Comparison of ENCODE assay signal across 24 cellular contexts in genomic region chr3:178223876-178224275, GRCh38.
A peak's percentile ranks its signal among the peaks of the same experiment; 100 is the strongest.
DNase-seq lines count a peak whose midpoint lies in the region; ATAC-seq and TF ChIP-seq lines count a peak whose summit lies in the region.
"Had no signal": no experiment of that assay in that cellular context is flagged by ENCODE, and none has a peak within 500 bp of the region (broad histone marks: within the 10 kb centered on the region; RNA-seq: fewer than 3 reads in every experiment).

No MANE protein-coding gene starts in this region.

- no peak for ATAC-seq in IMR-90 (ENCODE audit: low read depth)
- ATAC-seq: GM12878, GM23338 had no signal

- no peak overlapping the region for H3K9ac ChIP-seq in IMR-90 (ENCODE audit: low read depth, low read length)
- H3K9ac ChIP-seq: BLaER1 treated with 17β-estradiol and CSF1 and Interleukin-3, amounts not matched to agents 10 nM and 100 nM had no signal

- no peak for TF ChIP-seq RAD21 in IMR-90 (IDR thresholded peaks at IDR 0.05; ENCODE audit: low read length)

- H3K23ac ChIP-seq in IMR-90 (ENCODE audit: low read depth, low read length): no peak overlapping the region; the same call in 1 of the 2 replicates

- DNase-seq in IMR-90: peak; percentile 41
- peak; percentile 55 for DNase-seq in astrocyte of the hippocampus (ENCODE audit: low read depth, low spot score)
- DNase-seq in fibroblast of mammary gland (ENCODE audit: low read depth): peak; percentile 12
- DNase-seq in myocyte (ENCODE audit: low read depth): peak; percentile 37
- DNase-seq in stimulated activated CD4-positive, alpha-beta T cell treated with anti-CD3 and anti-CD28 coated beads, Interleukin-4, amount 100 ng/mL, for 24 hours: no peak
- no peak for DNase-seq in T-helper 1 cell
- no peak for DNase-seq in BE2C
- DNase-seq in SJCRH30: no peak
- DNase-seq: Caco-2; CD4-positive, alpha-beta memory T cell; DND-41; HCEC 1CT; Karpas-422; MV-4-11; NCI-H1105 treated with DMSO at 0.1 percent for 48 hours; NCI-H1694; NCI-H2081; NCI-H2171; NCI-H526; Peyer's patch had no signal

- no peak overlapping the region for H4K91ac ChIP-seq in IMR-90 (ENCODE audit: insufficient read depth, low read depth, low read length)

- no peaks in the 10 kb centered on the region for H3K36me3 ChIP-seq in IMR-90 (ENCODE audit: control insufficient read depth, insufficient read depth, low read length)
- H3K36me3 ChIP-seq in BE2C: no peaks in the 10 kb centered on the region
- H3K36me3 ChIP-seq in SJCRH30: no peaks in the 10 kb centered on the region
- H3K36me3 ChIP-seq: BLaER1 treated with 17β-estradiol and CSF1 and Interleukin-3, amounts not matched to agents 10 nM and 100 nM; Peyer's patch; SJSA1 had no signal

- no peak overlapping the region for H3K56ac ChIP-seq in IMR-90 (ENCODE audit: extremely low read depth, insufficient read depth, low read length)

- H3K27ac ChIP-seq in IMR-90 (ENCODE audit: insufficient read depth, low read length) (no peak overlapping the region), SJCRH30 (no peak overlapping the region)
- H3K27ac ChIP-seq: BLaER1 treated with 17β-estradiol and CSF1 and Interleukin-3, amounts not matched to agents 10 nM and 100 nM; Peyer's patch; SJSA1 had no signal

- H3K9me1 ChIP-seq in IMR-90 (ENCODE audit: insufficient read depth, low read length): no peaks in the 10 kb centered on the region

- no peak overlapping the region for H2BK20ac ChIP-seq in IMR-90 (ENCODE audit: low read depth, low read length)

- no TSS peak for BruUV-seq in IMR-90 (replicated peaks; lab: Mats Ljungman, UMichigan)

- H4K8ac ChIP-seq in IMR-90 (ENCODE audit: low read depth in 2 of 2, low read length in 2 of 2): no peak overlapping the region

- no peak overlapping the region; the same call in 1 of the 2 replicates for H3K14ac ChIP-seq in IMR-90 (replicated peaks; ENCODE audit: low read depth, low read length)

- no peak overlapping the region for H2BK15ac ChIP-seq in IMR-90 (ENCODE audit: low read depth, low read length)

- H3K4me3 ChIP-seq in IMR-90 (ENCODE audit: insufficient read depth, low read depth, low read length) (no peak overlapping the region), fibroblast of mammary gland (ENCODE audit: control insufficient read depth, low read depth, low read length) (no peak overlapping the region), BE2C (ENCODE audit: low read depth, low read length) (no peak overlapping the region), SJCRH30 (no peak overlapping the region)
- H3K4me3 ChIP-seq: BLaER1 treated with 17β-estradiol and CSF1 and Interleukin-3, amounts not matched to agents 10 nM and 100 nM; GM12878; GM23338; Peyer's patch; SJSA1 had no signal

- dilution Hi-C loops in IMR-90 (cut with HindIII; ENCODE audit: low sequenced_read_pairs, unreplicated experiment): no loop called here

- H2AFZ ChIP-seq in IMR-90 (replicated peaks; ENCODE audit: low read length, poor library complexity): no peak overlapping the region
- H2AFZ ChIP-seq: GM23338 had no signal

- POLR2A ChIA-PET in IMR-90 (lab: Charles Lee; ENCODE audit: unreplicated experiment): no interaction called here

- in situ Hi-C loops in IMR-90 (cut with MboI; ENCODE audit: low sequenced_read_pairs): no loop called here

- H3K4me1 ChIP-seq in IMR-90 (ENCODE audit: control insufficient read depth, insufficient read depth, low read length) (no peaks in the 10 kb centered on the region), BE2C (no peaks in the 10 kb centered on the region), SJCRH30 (no peaks in the 10 kb centered on the region)
- H3K4me1 ChIP-seq: BLaER1 treated with 17β-estradiol and CSF1 and Interleukin-3, amounts not matched to agents 10 nM and 100 nM; Caco-2; Peyer's patch; SJSA1 had no signal

- no peak for TF ChIP-seq CTCF in IMR-90 (conservative IDR thresholded peaks at IDR 0.05; ENCODE audit: low read depth, low read length)
- no peak for TF ChIP-seq CTCF in fibroblast of mammary gland (conservative IDR thresholded peaks at IDR 0.05; ENCODE audit: control insufficient read depth, insufficient read depth, low read depth, low read length)
- TF ChIP-seq CTCF in BE2C (IDR thresholded peaks at IDR 0.05; ENCODE audit: low read depth, low read length): no peak

- H3K27me3 ChIP-seq in IMR-90 (ENCODE audit: control insufficient read depth, insufficient read depth, low read length): no peaks in the 10 kb centered on the region
- H3K27me3 ChIP-seq in BE2C: no peaks in the 10 kb centered on the region
- H3K27me3 ChIP-seq in SJCRH30: no peaks in the 10 kb centered on the region
- H3K27me3 ChIP-seq: BLaER1 treated with 17β-estradiol and CSF1 and Interleukin-3, amounts not matched to agents 10 nM and 100 nM; Peyer's patch; SJSA1 had no signal

- no peak overlapping the region for H3K4ac ChIP-seq in IMR-90 (ENCODE audit: low read depth, low read length)

- no peak overlapping the region for H2AK9ac ChIP-seq in IMR-90 (replicated peaks; ENCODE audit: low read depth, low read length, poor library complexity)

- no peak for TF ChIP-seq POLR2A in IMR-90 (IDR thresholded peaks at IDR 0.05; ENCODE audit: low read depth, low read length)

- no peak overlapping the region for H2BK5ac ChIP-seq in IMR-90 (ENCODE audit: low read depth, low read length, poor library complexity, severe bottlenecking)

- H3K4me2 ChIP-seq in IMR-90 (ENCODE audit: low read depth, low read length): no peak overlapping the region
- H3K4me2 ChIP-seq: BLaER1 treated with 17β-estradiol and CSF1 and Interleukin-3, amounts not matched to agents 10 nM and 100 nM; GM23338 had no signal

- no peak overlapping the region for H2AK5ac ChIP-seq in IMR-90 (ENCODE audit: low read depth, low read length)

- H3K9me3 ChIP-seq in IMR-90 (ENCODE audit: control insufficient read depth, insufficient read depth, low read length) (no peaks in the 10 kb centered on the region), BE2C (no peaks in the 10 kb centered on the region), SJCRH30 (replicated peaks) (0 out of 2 replicates have a peak, but pooled peaks cover 4% of the 10 kb centered on the region)
- H3K9me3 ChIP-seq: Caco-2, Peyer's patch, SJSA1 had no signal

- H3K79me1 ChIP-seq in IMR-90 (ENCODE audit: low read depth in 1 of 2, low read length in 2 of 2): no peaks in the 10 kb centered on the region

- no peak overlapping the region for H3K18ac ChIP-seq in IMR-90 (ENCODE audit: low read depth, low read length)

- H4K20me1 ChIP-seq in IMR-90 (ENCODE audit: insufficient read depth, low read length): no peaks in the 10 kb centered on the region
- H4K20me1 ChIP-seq: BLaER1 treated with 17β-estradiol and CSF1 and Interleukin-3, amounts not matched to agents 10 nM and 100 nM had no signal

- CTCF ChIA-PET in IMR-90 (lab: Yijun Ruan, JAX): no interaction called here

- no peak overlapping the region for H4K5ac ChIP-seq in IMR-90 (ENCODE audit: low read depth, low read length)

- intact Hi-C loops in IMR-90 (cut with micrococcal nuclease): no loop called here

- no peak overlapping the region for H2BK120ac ChIP-seq in IMR-90 (ENCODE audit: low read depth, low read length)

TF ChIP-seq in IMR-90, 13 proteins besides CTCF, POLR2A, EP300 and RAD21:
- TF ChIP-seq MAFK (IDR thresholded peaks at IDR 0.05; ENCODE audit: low read depth, low read length) (no peak), CEBPB (IDR thresholded peaks at IDR 0.05; ENCODE audit: low read depth, low read length) (0 out of 2 replicates have a peak, but pooled peaks have one; percentile 20)

Comparison
In these comparisons a context has a peak if more than half of its experiments do, and no peak if none do; other contexts are left out.
1. DNase-seq: peak in IMR-90 (single experiment), astrocyte of the hippocampus (single experiment), fibroblast of mammary gland (single experiment) and myocyte (single experiment); none in stimulated activated CD4-positive, alpha-beta T cell treated with anti-CD3 and anti-CD28 coated beads, Interleukin-4, amount 100 ng/mL, for 24 hours (single experiment), T-helper 1 cell (0 of 5), BE2C (single experiment) and SJCRH30 (0 of 2).